Comparison of ENCODE assay signal across 25 cellular contexts in genomic region chr10:79263951-79264350, GRCh38.
DNase-seq lines count a peak whose midpoint lies in the region; ATAC-seq, FAIRE-seq and TF ChIP-seq lines count a peak whose summit lies in the region.
"Had no signal": no experiment of that assay in that cellular context is flagged by ENCODE, and none has a peak within 500 bp of the region (broad histone marks: within the 10 kb centered on the region; RNA-seq: fewer than 3 reads in every experiment).

No MANE protein-coding gene starts in this region.

- DNase-seq in PC-9 (peak; percentile 58), immature natural killer cell (no peak), sigmoid colon (no peak), GM12892 (ENCODE audit: insufficient read length) (no peak), iPS-NIHi7 (ENCODE audit: extremely low spot score) (no peak)
- DNase-seq: ACHN; activated CD4-positive, alpha-beta memory T cell treated with anti-CD3 and anti-CD28 coated beads for 36 hours; activated naive CD4-positive, alpha-beta T cell treated with anti-CD3 and anti-CD28 coated beads for 36 hours; aorta; CD4-positive, alpha-beta memory T cell; DMS79; foreskin melanocyte; GOT3; naive thymus-derived CD4-positive, alpha-beta T cell; NCI-H187 treated with DMSO at 0.1 percent for 48 hours; NCI-H510A; SIG-M5; small intestine; stimulated activated CD8-positive, alpha-beta memory T cell treated with anti-CD3 and anti-CD28 coated beads, Interleukin-4, amount 100 ng/mL, for 48 hours; testis; WERI-Rb-1 had no signal

- H3K36me3 ChIP-seq in BLaER1 (peaks cover 63% of the 10 kb centered on the region), PC-9 (ENCODE audit: low read depth) (no peaks in the 10 kb centered on the region), sigmoid colon (no peaks in the 10 kb centered on the region)

- H3K27me3 Mint-ChIP-seq in immature natural killer cell (ENCODE audit: low read depth in 3 of 3), result peaks cover 0 to 4% (median 3%) of the 10 kb centered on the region in 3 donors
- H3K27me3 Mint-ChIP-seq: activated CD4-positive, alpha-beta memory T cell treated with anti-CD3 and anti-CD28 coated beads for 36 hours; CD4-positive, alpha-beta memory T cell; naive thymus-derived CD4-positive, alpha-beta T cell had no signal

- CTCF ChIA-PET in PC-9 (lab: Charles Lee), result interaction anchor here (1.0 kb wide), 1 partner anchor 15 kb away, joined by 3 read pairs; no protein-coding TSS in a partner anchor

- peak overlapping the region in 5 of 6 donors; percentile 31 to 94 (median 64) for H3K27ac Mint-ChIP-seq in immature natural killer cell
- H3K27ac Mint-ChIP-seq: activated CD4-positive, alpha-beta memory T cell treated with anti-CD3 and anti-CD28 coated beads for 36 hours; activated naive CD4-positive, alpha-beta T cell treated with anti-CD3 and anti-CD28 coated beads for 36 hours had no signal

- H4K20me1 ChIP-seq in BLaER1 (peaks cover 100% of the 10 kb centered on the region), PC-9 (ENCODE audit: insufficient read depth) (no peaks in the 10 kb centered on the region)

- peaks cover 0 to 8% (median 0%) of the 10 kb centered on the region in 3 donors for H3K36me3 Mint-ChIP-seq in immature natural killer cell
- H3K36me3 Mint-ChIP-seq: activated CD4-positive, alpha-beta memory T cell treated with anti-CD3 and anti-CD28 coated beads for 36 hours had no signal

- H3K4me1 ChIP-seq in BLaER1 (peaks cover 94% of the 10 kb centered on the region), PC-9 (replicated peaks; ENCODE audit: insufficient read depth) (peaks cover 41% of the 10 kb centered on the region), sigmoid colon (peaks cover 0 to 100% (median 99%) of the 10 kb centered on the region in 4 donors)

- H3K27ac ChIP-seq in BLaER1 (no peak overlapping the region), PC-9 (peak overlapping the region; percentile 87), sigmoid colon (peak overlapping the region in 3 of 4 donors; percentile 87 to 96 (median 94))
- H3K27ac ChIP-seq: testis, WERI-Rb-1 had no signal

- H3K4me3 Mint-ChIP-seq in immature natural killer cell, result no peak overlapping the region
- H3K4me3 Mint-ChIP-seq: activated CD4-positive, alpha-beta memory T cell treated with anti-CD3 and anti-CD28 coated beads for 36 hours; activated naive CD4-positive, alpha-beta T cell treated with anti-CD3 and anti-CD28 coated beads for 36 hours; CD4-positive, alpha-beta memory T cell; naive thymus-derived CD4-positive, alpha-beta T cell; T-helper 1 cell treated with Interleukin-12 subunit alpha and Interleukin-12 subunit beta and Interleukin-4 antibody, amounts not matched to agents 30 μg/mL and 1 μg/mL, for 36 hours had no signal

- H3K4me3 ChIP-seq in BLaER1 (no peak overlapping the region), PC-9 (no peak overlapping the region), sigmoid colon (no peak overlapping the region)
- H3K4me3 ChIP-seq: testis had no signal

- FAIRE-seq in GM12892 (lab: Jason Lieb, UNC), result no peak
- FAIRE-seq: small intestine had no signal

- intact Hi-C loops in PC-9 (cut with micrococcal nuclease; ENCODE audit: unreplicated experiment) (loop anchor here (2.0 kb wide), 1 partner anchor 23 kb away; no protein-coding TSS in a partner anchor), sigmoid colon (cut with DNase I) (no loop called here)

- ATAC-seq in GM19035 (IDR thresholded peaks at IDR 0.05; ENCODE audit: unreplicated experiment) (no peak), HG02885 (IDR thresholded peaks at IDR 0.05; ENCODE audit: poor library complexity, unreplicated experiment) (no peak)
- ATAC-seq: naive thymus-derived CD4-positive, alpha-beta T cell had no signal

- peaks cover 30% of the 10 kb centered on the region; the same call in 1 of the 2 replicates for H3F3A ChIP-seq in PC-9 (ENCODE audit: insufficient read depth, low read depth)

- H2AFZ ChIP-seq in PC-9, result no peak overlapping the region

- peaks cover 9% of the 10 kb centered on the region for H3K79me2 ChIP-seq in PC-9 (ENCODE audit: low read depth)

- peaks cover 82 to 92% of the 10 kb centered on the region in 2 donors for H3K4me1 Mint-ChIP-seq in immature natural killer cell

- H3K9me2 ChIP-seq in PC-9 (ENCODE audit: insufficient read depth), result no peaks in the 10 kb centered on the region

- H3K4me2 ChIP-seq in BLaER1, result peak overlapping the region; percentile 85
- H3K4me2 ChIP-seq in PC-9, result peak overlapping the region; percentile 73

- H3K9me3 ChIP-seq in BLaER1 (no peaks in the 10 kb centered on the region), PC-9 (ENCODE audit: insufficient read depth, low read depth) (no peaks in the 10 kb centered on the region), sigmoid colon (no peaks in the 10 kb centered on the region)
- H3K9me3 ChIP-seq: testis had no signal

- 0 out of 2 replicates have a peak overlapping the region, but pooled peaks have one; percentile 11 for H3K9ac ChIP-seq in BLaER1

- 85 to 86% methylated on average over 10 of the region's 10 CpGs for WGBS in sigmoid colon, 2 donors

- H3K9me3 Mint-ChIP-seq in immature natural killer cell, result no peaks in the 10 kb centered on the region
- H3K9me3 Mint-ChIP-seq: activated CD4-positive, alpha-beta memory T cell treated with anti-CD3 and anti-CD28 coated beads for 36 hours; activated naive CD4-positive, alpha-beta T cell treated with anti-CD3 and anti-CD28 coated beads for 36 hours; CD4-positive, alpha-beta memory T cell; naive thymus-derived CD4-positive, alpha-beta T cell; T-helper 1 cell treated with Interleukin-12 subunit alpha and Interleukin-12 subunit beta and Interleukin-4 antibody, amounts not matched to agents 30 μg/mL and 1 μg/mL, for 36 hours had no signal

- H3K27me3 ChIP-seq in BLaER1 (no peaks in the 10 kb centered on the region), PC-9 (ENCODE audit: insufficient read depth, low read depth) (no peaks in the 10 kb centered on the region), sigmoid colon (no peaks in the 10 kb centered on the region)
- H3K27me3 ChIP-seq: testis had no signal

- no TSS peak for BruUV-seq in PC-9 (replicated peaks; lab: Mats Ljungman, UMichigan)

- TF ChIP-seq CTCF in PC-9 (conservative IDR thresholded peaks at IDR 0.05) (no peak), sigmoid colon (IDR thresholded peaks at IDR 0.05) (no peak)

- POLR2A ChIA-PET in PC-9 (lab: Charles Lee; ENCODE audit: unreplicated experiment), result interaction anchor here (0.6 kb wide), 1 partner anchor 90 kb away, joined by 4 read pairs; no protein-coding TSS in a partner anchor

- no peak for TF ChIP-seq POLR2A in sigmoid colon (IDR thresholded peaks at IDR 0.05)
- no peak for TF ChIP-seq POLR2A in GM12892 (IDR thresholded peaks at IDR 0.05; ENCODE audit: low read depth, low read length)

- TF ChIP-seq EP300 in sigmoid colon (IDR thresholded peaks at IDR 0.05), result no peak

Comparison
In these comparisons a context has a peak if more than half of its experiments do, and no peak if none do; other contexts are left out.
1. DNase-seq: peak in PC-9 (2 of 2); none in immature natural killer cell (0 of 3), sigmoid colon (single experiment), GM12892 (single experiment) and iPS-NIHi7 (single experiment).